In the genomic region with DNA sequence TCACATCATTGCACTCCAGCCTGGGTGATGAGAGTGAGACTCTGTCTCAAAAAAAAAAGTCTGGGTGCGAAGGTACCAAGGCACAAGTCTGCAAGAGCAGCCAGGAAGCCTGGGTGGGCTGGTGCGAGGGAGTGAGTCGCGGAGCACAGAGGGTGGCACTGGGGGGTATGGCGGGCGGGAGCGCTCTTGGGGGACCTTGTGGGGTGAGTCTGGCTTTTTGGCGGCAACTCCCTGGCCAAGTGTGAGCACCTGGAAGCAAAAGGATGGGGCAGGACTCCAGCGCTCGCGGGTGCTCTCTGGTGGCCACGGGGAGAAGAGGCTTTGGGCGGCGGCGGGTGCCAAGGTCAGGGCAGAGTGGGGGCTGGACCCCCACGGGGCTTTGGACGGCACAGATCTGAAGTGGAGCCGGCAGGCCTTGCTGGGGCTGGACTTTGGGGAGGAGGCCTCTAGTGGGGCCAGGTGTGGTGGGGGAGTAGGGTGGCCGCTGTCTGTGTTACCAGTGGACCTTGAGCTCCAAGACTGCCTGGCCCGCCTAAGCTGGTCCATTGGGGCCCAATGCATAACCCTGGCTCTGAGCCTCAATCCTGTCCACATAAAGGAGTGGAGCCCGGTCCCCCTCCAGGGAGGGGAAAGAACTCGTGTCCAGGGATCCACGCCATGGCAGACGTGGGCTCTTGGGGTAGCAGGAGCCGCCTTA, we compare ENCODE assay signal across 8 cellular contexts. TPM values are rescaled to one million over a fixed set of nuclear protein-coding genes. Genes with fewer than 3 reads are reported as not detected.
DNase-seq lines count a peak whose midpoint lies in the region; ATAC-seq, FAIRE-seq and TF ChIP-seq lines count a peak whose summit lies in the region.

No MANE protein-coding gene starts in this region.

- H3K4me3 ChIP-seq in left ventricle myocardium inferior, result no peak overlapping the region

- intact Hi-C loops in activated naive CD4-positive, alpha-beta T cell treated with anti-CD3 and anti-CD28 coated beads for 36 hours (cut with micrococcal nuclease), result loop anchor here (1.0 to 5.0 kb wide), 4 partner anchors 9 to 181 kb away; no protein-coding TSS in a partner anchor
- intact Hi-C loops in left ventricle myocardium inferior (cut with micrococcal nuclease), result no loop called here

- no peak for FAIRE-seq in GM19239 (lab: Jason Lieb, UNC)

- TF ChIP-seq CTCF in AG09319 (IDR thresholded peaks at IDR 0.05; ENCODE audit: low read depth, low read length) (peak; percentile 64), left ventricle myocardium inferior (IDR thresholded peaks at IDR 0.05; ENCODE audit: borderline replicate concordance) (peak; percentile 63)

- peak overlapping the region; percentile 89 for H3K27ac Mint-ChIP-seq in activated naive CD4-positive, alpha-beta T cell treated with anti-CD3 and anti-CD28 coated beads for 36 hours

- H3K4me1 Mint-ChIP-seq in activated naive CD4-positive, alpha-beta T cell treated with anti-CD3 and anti-CD28 coated beads for 36 hours (ENCODE audit: low read depth), result peaks cover 48% of the 10 kb centered on the region

- no peaks in the 10 kb centered on the region for H3K9me3 Mint-ChIP-seq in activated naive CD4-positive, alpha-beta T cell treated with anti-CD3 and anti-CD28 coated beads for 36 hours

- peak overlapping the region; percentile 18 for H3K27ac ChIP-seq in left ventricle myocardium inferior (replicated peaks)

- peak overlapping the region; percentile 32 for H3K4me3 Mint-ChIP-seq in activated naive CD4-positive, alpha-beta T cell treated with anti-CD3 and anti-CD28 coated beads for 36 hours

- H3K27me3 Mint-ChIP-seq in activated naive CD4-positive, alpha-beta T cell treated with anti-CD3 and anti-CD28 coated beads for 36 hours (ENCODE audit: low read depth), result no peaks in the 10 kb centered on the region

- peaks cover 19% of the 10 kb centered on the region for H3K4me1 ChIP-seq in left ventricle myocardium inferior

- no peaks in the 10 kb centered on the region for H3K9me3 ChIP-seq in left ventricle myocardium inferior (replicated peaks)

- CTCF ChIA-PET in activated naive CD4-positive, alpha-beta T cell treated with anti-CD3 and anti-CD28 coated beads for 36 hours (lab: Charles Lee), result interaction anchor here (0.6 to 3.7 kb wide), 7 partner anchors 9 to 181 kb away, joined by 3 to 17 read pairs (median 7); no protein-coding TSS in a partner anchor

- DNase-seq in AG09319 (ENCODE audit: extremely low read depth, low read depth) (no peak), GM19239 (ENCODE audit: insufficient read length, low spot score) (peak; percentile 66), SK-N-DZ (ENCODE audit: low spot score) (peak; percentile 48), left ventricle myocardium inferior (no peak), HCEC 1CT (no peak)
- DNase-seq in activated naive CD4-positive, alpha-beta T cell treated with anti-CD3 and anti-CD28 coated beads for 36 hours, result peak; percentile 70
- peak; percentile 74 to 76 for DNase-seq in stimulated activated CD4-positive, alpha-beta T cell treated with anti-CD3 and anti-CD28 coated beads, Interleukin-2, amount 100 ng/mL, for 48 hours

- peaks cover 71% of the 10 kb centered on the region for H3K36me3 ChIP-seq in left ventricle myocardium inferior

- no peaks in the 10 kb centered on the region for H3K27me3 ChIP-seq in left ventricle myocardium inferior (ENCODE audit: low read depth)

- no peak for ATAC-seq in GM18858 (IDR thresholded peaks at IDR 0.05; ENCODE audit: unreplicated experiment)

- H3K36me3 Mint-ChIP-seq in activated naive CD4-positive, alpha-beta T cell treated with anti-CD3 and anti-CD28 coated beads for 36 hours (ENCODE audit: low read depth), result peaks cover 46% of the 10 kb centered on the region

RNA-seq across cellular contexts. Expression of gene P2RY11, which starts 1.6 kb away (rescaled TPM):
- polyA plus RNA-seq in SK-N-DZ (2014; cell fraction: cytosol; rRNA removed), result 6.8 and 7.0 TPM in 2 replicates
- 10.6 and 15.3 TPM in 2 replicates for polyA plus RNA-seq in SK-N-DZ (2014; cell fraction: nucleus; rRNA removed)
- 10 to 100 TPM; 11.8 to 12.2 TPM for total RNA-seq in activated naive CD4-positive, alpha-beta T cell treated with anti-CD3 and anti-CD28 coated beads for 36 hours
- total RNA-seq in left ventricle myocardium inferior, result 4.1 TPM

RNA-seq across cellular contexts. Expression of gene EIF3G, which starts 6.7 kb away (rescaled TPM):
- 365 and 372 TPM in 2 replicates for polyA plus RNA-seq in SK-N-DZ (2014; cell fraction: cytosol; rRNA removed)
- polyA plus RNA-seq in SK-N-DZ (2014; cell fraction: nucleus; rRNA removed), result 512 and 650 TPM in 2 replicates
- total RNA-seq in activated naive CD4-positive, alpha-beta T cell treated with anti-CD3 and anti-CD28 coated beads for 36 hours, result 100 to 1,000 TPM; 213 to 222 TPM
- 172 TPM for total RNA-seq in left ventricle myocardium inferior

RNA-seq across cellular contexts. Expression of gene PPAN, which starts 6.9 kb away (rescaled TPM):
- polyA plus RNA-seq in SK-N-DZ (2014; cell fraction: cytosol; rRNA removed), result 28.8 and 48.3 TPM in 2 replicates
- 62.7 and 64.6 TPM in 2 replicates for polyA plus RNA-seq in SK-N-DZ (2014; cell fraction: nucleus; rRNA removed)
- 10 to 100 TPM; 59.7 to 60.0 TPM for total RNA-seq in activated naive CD4-positive, alpha-beta T cell treated with anti-CD3 and anti-CD28 coated beads for 36 hours
- total RNA-seq in left ventricle myocardium inferior, result 23.6 TPM

RNA-seq across cellular contexts. Expression of gene ANGPTL6, which starts 10.6 kb away (rescaled TPM):
- polyA plus RNA-seq in SK-N-DZ (2014; cell fraction: cytosol; rRNA removed), result 1.4 and 1.7 TPM in 2 replicates
- polyA plus RNA-seq in SK-N-DZ (2014; cell fraction: nucleus; rRNA removed), result 0.69 and 2.2 TPM in 2 replicates
- total RNA-seq in activated naive CD4-positive, alpha-beta T cell treated with anti-CD3 and anti-CD28 coated beads for 36 hours, result 10 to 100 TPM; 18.6 to 20.7 TPM
- total RNA-seq in left ventricle myocardium inferior, result not detected

RNA-seq across cellular contexts. Expression of gene SHFL, which starts 26.9 kb away (rescaled TPM):
- 0.09 and 0.47 TPM in 2 replicates for polyA plus RNA-seq in SK-N-DZ (2014; cell fraction: cytosol; rRNA removed)
- 1.4 and 1.6 TPM in 2 replicates for polyA plus RNA-seq in SK-N-DZ (2014; cell fraction: nucleus; rRNA removed)
- total RNA-seq in activated naive CD4-positive, alpha-beta T cell treated with anti-CD3 and anti-CD28 coated beads for 36 hours, result 10 to 100 TPM; 28.3 to 31.9 TPM
- total RNA-seq in left ventricle myocardium inferior, result 9.1 TPM

Comparison
In these comparisons a context has a peak if more than half of its experiments do, and no peak if none do; other contexts are left out.
1. DNase-seq: peak in GM19239 (single experiment), SK-N-DZ (single experiment), activated naive CD4-positive, alpha-beta T cell treated with anti-CD3 and anti-CD28 coated beads for 36 hours (single experiment) and stimulated activated CD4-positive, alpha-beta T cell treated with anti-CD3 and anti-CD28 coated beads, Interleukin-2, amount 100 ng/mL, for 48 hours (2 of 2); none in AG09319 (single experiment), left ventricle myocardium inferior (single experiment) and HCEC 1CT (single experiment).